Comparison of ENCODE assay signal across 8 cellular contexts in the genomic region with DNA sequence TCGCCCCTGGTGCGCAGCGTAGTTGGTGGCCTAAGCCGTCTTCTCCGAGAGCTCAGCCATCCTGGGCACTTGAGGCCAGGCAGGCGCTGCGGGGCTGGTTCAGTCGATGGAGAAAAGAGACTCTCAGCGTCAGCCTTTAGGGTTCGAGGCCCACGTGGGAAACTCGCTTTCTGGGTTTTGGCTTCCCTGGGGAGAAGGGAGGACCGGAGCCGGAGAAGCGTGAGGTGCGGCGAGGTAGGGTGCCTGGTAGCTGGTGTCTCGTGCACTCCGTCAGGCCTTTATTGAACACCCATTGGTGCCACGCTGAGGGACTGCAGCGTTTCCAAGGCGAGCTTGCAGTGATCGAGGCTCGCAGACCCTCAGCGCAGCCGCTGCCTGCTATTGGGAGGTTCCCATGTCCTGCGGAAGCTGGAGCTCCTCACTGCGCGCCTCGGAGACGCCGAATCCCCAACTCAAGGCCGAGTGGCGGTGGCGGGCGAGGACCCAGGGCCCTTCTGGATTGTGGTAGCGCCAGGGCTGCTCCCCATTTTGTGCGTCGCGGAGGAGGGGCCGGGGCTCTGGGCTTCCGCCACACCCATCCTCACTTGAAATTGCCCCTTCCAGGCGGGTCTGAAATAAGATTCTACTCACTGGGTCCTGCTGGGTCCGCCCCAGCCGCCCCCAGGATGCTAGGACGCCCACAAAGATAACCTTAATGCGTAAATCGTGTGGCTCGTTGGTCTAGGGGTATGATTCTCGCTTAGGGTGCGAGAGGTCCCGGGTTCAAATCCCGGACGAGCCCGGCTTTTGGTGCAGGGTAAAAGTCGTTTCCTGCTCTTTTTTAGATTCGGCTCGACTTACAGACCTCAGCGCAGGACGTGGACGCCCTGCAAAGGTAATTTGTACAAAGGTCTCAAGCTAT. TPM values are rescaled to one million over a fixed set of nuclear protein-coding genes. Genes with fewer than 3 reads are reported as not detected.
DNase-seq lines count a peak whose midpoint lies in the region; ATAC-seq lines count a peak whose summit lies in the region.

No MANE protein-coding gene starts in this region.

- peaks cover 46% of the 10 kb centered on the region for H3K4me1 Mint-ChIP-seq in activated naive CD4-positive, alpha-beta T cell treated with anti-CD3 and anti-CD28 coated beads for 36 hours (ENCODE audit: low read depth)

- H3K9me3 Mint-ChIP-seq in activated naive CD4-positive, alpha-beta T cell treated with anti-CD3 and anti-CD28 coated beads for 36 hours = no peaks in the 10 kb centered on the region

- H3K27me3 ChIP-seq in iPS-15b (ENCODE audit: control insufficient read depth, insufficient read depth, low read length) = peaks cover 30% of the 10 kb centered on the region

- H3K27me3 Mint-ChIP-seq in activated naive CD4-positive, alpha-beta T cell treated with anti-CD3 and anti-CD28 coated beads for 36 hours (ENCODE audit: low read depth) = peaks cover 73% of the 10 kb centered on the region

- no peaks in the 10 kb centered on the region for H3K36me3 ChIP-seq in iPS-15b (ENCODE audit: control insufficient read depth, insufficient read depth, low read length)

- intact Hi-C loops in activated naive CD4-positive, alpha-beta T cell treated with anti-CD3 and anti-CD28 coated beads for 36 hours (cut with micrococcal nuclease) = loop anchor here (1.0 to 5.0 kb wide), 6 partner anchors 26 to 268 kb away; partner anchors contain the start of genes ZNF174, ZNF200, ZNF263 and ZSCAN32

- peak overlapping the region; percentile 84 for H3K27ac Mint-ChIP-seq in activated naive CD4-positive, alpha-beta T cell treated with anti-CD3 and anti-CD28 coated beads for 36 hours

- ATAC-seq in GM21717 (IDR thresholded peaks at IDR 0.05; ENCODE audit: unreplicated experiment) (no peak), HG03565 (IDR thresholded peaks at IDR 0.05; ENCODE audit: unreplicated experiment) (no peak)

- H3K9me3 ChIP-seq in iPS-15b (ENCODE audit: control insufficient read depth, insufficient read depth, low read length) = no peaks in the 10 kb centered on the region

- peaks cover 10% of the 10 kb centered on the region for H3K4me1 ChIP-seq in iPS-15b (ENCODE audit: control insufficient read depth, insufficient read depth, low read length)

- DNase-seq in NK-92 treated with Interleukin-12 subunit alpha and Interleukin-12 subunit beta, amount 100 ng/mL, for 24 hours (lab: John Stamatoyannopoulos, UW) = peak; percentile 36
- DNase-seq in NK-92 (lab: John Stamatoyannopoulos, UW; ENCODE audit: unreplicated experiment) (no peak), NCI-H2171 (lab: John Stamatoyannopoulos, UW) (peak; percentile 48)
- DNase-seq in activated naive CD4-positive, alpha-beta T cell treated with anti-CD3 and anti-CD28 coated beads for 36 hours = peak; percentile 76
- DNase-seq in stimulated activated CD8-positive, alpha-beta memory T cell treated with anti-CD3 and anti-CD28 coated beads, Interleukin-4, amount 100 ng/mL, for 48 hours = peak; percentile 87

- CTCF ChIA-PET in activated naive CD4-positive, alpha-beta T cell treated with anti-CD3 and anti-CD28 coated beads for 36 hours (lab: Charles Lee) = interaction anchor here (0.6 to 1.3 kb wide), 3 partner anchors 39 to 156 kb away, joined by 3 to 4 read pairs (median 3); no protein-coding TSS in a partner anchor

- H3K4me3 Mint-ChIP-seq in activated naive CD4-positive, alpha-beta T cell treated with anti-CD3 and anti-CD28 coated beads for 36 hours = peak overlapping the region; percentile 79

- no peaks in the 10 kb centered on the region for H3K36me3 Mint-ChIP-seq in activated naive CD4-positive, alpha-beta T cell treated with anti-CD3 and anti-CD28 coated beads for 36 hours (ENCODE audit: low read depth)

- peak overlapping the region; percentile 66 for H3K4me3 ChIP-seq in iPS-15b (ENCODE audit: low read depth, low read length)

- no peak overlapping the region for H3K9ac ChIP-seq in iPS-15b (ENCODE audit: low read depth, low read length)

RNA-seq across cellular contexts. Expression of gene OR1F1, which starts 1.2 kb away (rescaled TPM):
- total RNA-seq in activated naive CD4-positive, alpha-beta T cell treated with anti-CD3 and anti-CD28 coated beads for 36 hours = not detected

RNA-seq across cellular contexts. Expression of gene ZNF200, which starts 45.8 kb away (rescaled TPM):
- total RNA-seq in activated naive CD4-positive, alpha-beta T cell treated with anti-CD3 and anti-CD28 coated beads for 36 hours = 10 to 100 TPM in 1 of 2 experiments, 1 to 10 TPM in 1; 9.7 to 10.1 TPM

RNA-seq across cellular contexts. Expression of gene ZNF213, which starts 54.3 kb away (rescaled TPM):
- 1 to 10 TPM; 6.1 to 6.5 TPM for total RNA-seq in activated naive CD4-positive, alpha-beta T cell treated with anti-CD3 and anti-CD28 coated beads for 36 hours
